Comparison of ENCODE assay signal across 8 cellular contexts in the genomic region with DNA sequence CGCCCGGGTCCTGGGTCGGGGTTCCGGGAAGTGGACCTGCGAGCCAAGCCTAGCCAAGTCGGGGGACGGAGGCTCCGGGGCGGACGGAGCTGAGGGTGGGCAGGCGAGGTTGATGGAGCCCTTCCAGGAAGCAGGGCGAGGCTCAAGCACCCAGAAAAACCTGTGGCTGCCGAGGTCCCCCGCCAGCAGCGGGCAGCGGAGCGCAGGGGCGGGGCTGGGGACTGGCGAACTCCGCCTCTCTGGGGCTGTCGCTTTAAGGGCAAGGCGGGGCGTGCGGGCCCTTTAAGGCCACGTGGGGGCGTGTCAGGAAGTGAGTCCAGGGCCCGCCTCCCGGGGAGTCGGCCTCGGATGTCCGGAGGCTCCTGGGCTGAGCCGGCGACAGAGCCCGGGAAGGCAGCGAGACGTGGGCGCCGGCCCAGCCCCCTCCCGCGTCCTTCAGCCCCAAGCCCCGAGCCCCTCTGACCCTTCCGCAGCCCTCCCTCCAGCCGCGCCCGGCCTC. TPM values are rescaled to one million over a fixed set of nuclear protein-coding genes. Genes with fewer than 3 reads are reported as not detected.
DNase-seq lines count a peak whose midpoint lies in the region; ATAC-seq and TF ChIP-seq lines count a peak whose summit lies in the region.

TSS of gene SLC35C1 (plus strand) at position 344 of the 499 bp plus-strand sequence. CDS start 653 bp downstream, outside the sequence.

- DNase-seq in AG10803 (ENCODE audit: low read depth) (peak; percentile 93), NCI-H446 treated with DMSO at 0.1 percent for 48 hours (lab: John Stamatoyannopoulos, UW) (peak; percentile 81), cerebellar nuclear complex (lab: John Stamatoyannopoulos, UW) (peak; percentile 72 to 81), kidney epithelial cell (ENCODE audit: low read depth) (peak; percentile 75)
- peak; percentile 98 for DNase-seq in activated CD4-positive, CD25-positive, alpha-beta regulatory T cell treated with anti-CD3 and anti-CD28 coated beads, Interleukin-2, amount 50 U/mL, for 72 hours
- peak; percentile 91 to 97 for DNase-seq in stimulated activated CD4-positive, alpha-beta T cell treated with anti-CD3 and anti-CD28 coated beads, Interleukin-15, amount 100 ng/mL, for 48 hours (ENCODE audit: low read depth in 2 of 2)

- peak; percentile 96 for ATAC-seq in GM19023 (IDR thresholded peaks at IDR 0.05; ENCODE audit: unreplicated experiment)
- peak; percentile 97 for ATAC-seq in HG03280 (IDR thresholded peaks at IDR 0.05; ENCODE audit: unreplicated experiment)

- H3K36me3 ChIP-seq in kidney epithelial cell (ENCODE audit: control insufficient read depth, insufficient read depth, low read length), result no peaks in the 10 kb centered on the region

- peak within 1 kb of the TSS; percentile 90 for H3K4me3 ChIP-seq in AG10803 (ENCODE audit: low read length)
- peak within 1 kb of the TSS; percentile 70 for H3K4me3 ChIP-seq in kidney epithelial cell (ENCODE audit: low read depth, low read length)

- no peaks in the 10 kb centered on the region for H3K27me3 ChIP-seq in kidney epithelial cell (ENCODE audit: control insufficient read depth, insufficient read depth, low read length)

- 0 out of 2 replicates have a peak, but pooled peaks have one; percentile 13 for TF ChIP-seq CTCF in AG10803 (conservative IDR thresholded peaks at IDR 0.05; ENCODE audit: low read length)
- no peak for TF ChIP-seq CTCF in kidney epithelial cell (IDR thresholded peaks at IDR 0.05; ENCODE audit: insufficient read depth, low read length, poor library complexity, severe bottlenecking)

RNA-seq across cellular contexts. Expression of gene SLC35C1, which starts in this region (rescaled TPM):
- 19.8 and 25.4 TPM in 2 replicates for total RNA-seq in kidney epithelial cell

Comparison
In these comparisons a context has a peak if more than half of its experiments do, and no peak if none do; other contexts are left out.
1. Peak in every context shown above with its lines: DNase-seq, ATAC-seq and H3K4me3 ChIP-seq.